In the genomic region with DNA sequence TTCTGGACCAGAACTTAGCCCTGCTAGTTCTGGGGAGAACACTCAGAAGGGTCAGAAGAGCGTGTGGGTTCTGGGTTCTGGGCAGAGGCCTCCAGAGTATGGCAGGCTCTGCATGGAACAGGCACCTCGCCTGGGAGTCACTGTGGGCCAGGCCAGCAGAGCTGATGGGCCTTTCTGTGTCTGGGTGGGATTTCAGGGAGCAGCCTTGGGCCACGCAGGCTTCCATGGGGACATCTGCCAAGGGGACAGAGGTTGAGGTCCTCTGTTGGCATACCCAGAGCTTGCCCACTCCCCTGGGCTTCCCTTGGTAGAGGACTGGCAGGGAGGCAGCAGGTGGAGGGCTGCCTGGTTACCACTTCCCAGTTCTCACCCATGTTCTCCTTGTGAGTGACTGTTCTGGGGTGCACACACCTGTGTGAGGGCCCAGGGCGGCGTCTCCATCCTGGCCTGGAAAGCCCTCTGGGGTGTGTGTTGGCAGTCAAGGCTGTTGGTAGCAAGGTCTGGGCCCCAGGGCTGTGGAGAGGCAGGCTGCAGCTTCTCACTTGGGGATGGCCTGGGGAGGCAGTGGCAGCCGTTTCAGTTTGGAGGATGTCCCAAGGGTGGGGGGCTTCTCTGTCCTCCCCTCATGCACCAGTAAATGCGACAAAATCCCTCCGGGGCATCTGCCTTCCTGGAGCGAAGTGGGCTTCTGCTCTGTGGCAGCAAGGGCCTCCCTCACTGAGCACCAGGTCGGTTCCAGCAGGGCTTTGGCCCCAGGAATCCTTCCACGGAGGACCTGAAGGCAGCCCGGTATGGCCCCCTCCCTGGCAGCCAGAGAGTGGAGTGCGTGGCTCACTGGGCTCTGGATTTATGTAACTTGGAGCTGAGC, we compare ENCODE assay signal across 1 cellular context.
TF ChIP-seq lines count a peak whose summit lies in the region.

No MANE protein-coding gene starts in this region.

TF ChIP-seq in IMR-90, 13 proteins besides CTCF, POLR2A, EP300 and RAD21 (continued from another document):
- TF ChIP-seq, protein P1, sequence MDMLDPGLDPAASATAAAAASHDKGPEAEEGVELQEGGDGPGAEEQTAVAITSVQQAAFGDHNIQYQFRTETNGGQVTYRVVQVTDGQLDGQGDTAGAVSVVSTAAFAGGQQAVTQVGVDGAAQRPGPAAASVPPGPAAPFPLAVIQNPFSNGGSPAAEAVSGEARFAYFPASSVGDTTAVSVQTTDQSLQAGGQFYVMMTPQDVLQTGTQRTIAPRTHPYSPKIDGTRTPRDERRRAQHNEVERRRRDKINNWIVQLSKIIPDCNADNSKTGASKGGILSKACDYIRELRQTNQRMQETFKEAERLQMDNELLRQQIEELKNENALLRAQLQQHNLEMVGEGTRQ (IDR thresholded peaks at IDR 0.05; ENCODE audit: low read depth, low read length), result no peak
- TF ChIP-seq, protein P2, sequence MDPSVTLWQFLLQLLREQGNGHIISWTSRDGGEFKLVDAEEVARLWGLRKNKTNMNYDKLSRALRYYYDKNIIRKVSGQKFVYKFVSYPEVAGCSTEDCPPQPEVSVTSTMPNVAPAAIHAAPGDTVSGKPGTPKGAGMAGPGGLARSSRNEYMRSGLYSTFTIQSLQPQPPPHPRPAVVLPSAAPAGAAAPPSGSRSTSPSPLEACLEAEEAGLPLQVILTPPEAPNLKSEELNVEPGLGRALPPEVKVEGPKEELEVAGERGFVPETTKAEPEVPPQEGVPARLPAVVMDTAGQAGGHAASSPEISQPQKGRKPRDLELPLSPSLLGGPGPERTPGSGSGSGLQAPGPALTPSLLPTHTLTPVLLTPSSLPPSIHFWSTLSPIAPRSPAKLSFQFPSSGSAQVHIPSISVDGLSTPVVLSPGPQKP (IDR thresholded peaks at IDR 0.05; ENCODE audit: borderline replicate concordance, low read depth, low read length), result no peak
- TF ChIP-seq MXI1 (IDR thresholded peaks at IDR 0.05; ENCODE audit: borderline replicate concordance, low read depth, low read length), result no peak
- no peak for TF ChIP-seq NFE2L2 (IDR thresholded peaks at IDR 0.05; ENCODE audit: low read depth, low read length)
- TF ChIP-seq MAFK (IDR thresholded peaks at IDR 0.05; ENCODE audit: low read depth, low read length), result no peak
- TF ChIP-seq RFX5 (IDR thresholded peaks at IDR 0.05; ENCODE audit: low read depth, low read length), result no peak
TF ChIP-seq in IMR-90: peak in this region for 0.
